Comparison of ENCODE assay signal across 26 cellular contexts in the genomic region with DNA sequence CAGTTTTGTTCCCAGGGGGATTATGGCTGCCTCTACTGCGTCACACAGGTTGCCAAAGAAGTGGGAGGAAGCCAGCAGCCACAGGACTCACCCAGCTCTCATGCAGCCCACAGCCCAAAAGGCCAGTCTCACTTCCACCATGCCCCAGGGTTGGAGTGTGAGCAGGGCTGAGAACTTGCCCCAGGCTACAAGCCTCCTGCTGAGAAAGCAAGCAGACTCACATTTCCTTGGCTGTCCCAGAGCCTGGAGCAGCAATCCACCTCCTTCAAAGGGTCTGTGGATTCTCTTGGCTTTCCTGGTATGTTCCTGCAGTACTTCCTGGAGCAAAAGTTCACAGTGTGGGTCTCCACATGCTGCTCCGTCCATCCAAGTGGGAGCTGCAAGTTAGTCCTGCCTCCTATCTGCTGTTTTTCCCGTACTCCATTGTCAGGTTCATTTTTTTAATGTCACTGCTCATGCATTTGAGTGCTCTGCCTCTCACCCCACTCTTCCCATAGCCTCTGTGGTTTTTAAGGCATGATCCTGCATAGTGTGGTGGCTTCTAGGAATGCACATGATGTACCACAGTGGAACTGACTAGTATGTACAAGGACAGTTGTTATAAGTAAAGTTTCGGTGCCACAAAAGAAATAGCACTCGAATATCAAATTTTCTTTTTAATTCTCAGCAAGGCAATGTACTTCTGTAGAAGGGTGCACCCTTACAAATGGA. TPM values are rescaled to one million over a fixed set of nuclear protein-coding genes. Genes with fewer than 3 reads are reported as not detected.
DNase-seq lines count a peak whose midpoint lies in the region; ATAC-seq and TF ChIP-seq lines count a peak whose summit lies in the region.
"Had no signal": no experiment of that assay in that cellular context is flagged by ENCODE, and none has a peak within 500 bp of the region (broad histone marks: within the 10 kb centered on the region; RNA-seq: fewer than 3 reads in every experiment).

No MANE protein-coding gene starts in this region.

- H3K36me3 ChIP-seq in SK-N-SH (replicated peaks in 1 of 2; ENCODE audit: control insufficient read depth in 1 of 2, insufficient read depth in 2 of 2, low read length in 1 of 2): no peaks in the 10 kb centered on the region
- H3K36me3 ChIP-seq: colonic mucosa, MG63, prostate gland, thoracic aorta had no signal

- TF ChIP-seq RAD21 in SK-N-SH (IDR thresholded peaks at IDR 0.05; ENCODE audit: low read length): no peak

- DNase-seq in ELF-1 (ENCODE audit: low read depth, low spot score): peak; percentile 69
- peak; percentile 29 for DNase-seq in NCI-H69 (lab: John Stamatoyannopoulos, UW)
- DNase-seq in choroid plexus epithelial cell (ENCODE audit: low read depth): peak; percentile 32
- peak; percentile 67 for DNase-seq in mesenteric fat pad (ENCODE audit: low spot score)
- DNase-seq in COLO829 (ENCODE audit: low spot score): no peak
- no peak for DNase-seq in SK-N-SH
- no peak for DNase-seq in nucleus accumbens (lab: John Stamatoyannopoulos, UW)
- DNase-seq: activated CD4-positive, alpha-beta T cell treated with anti-CD3 and anti-CD28 coated beads, Interleukin-2, amount 50 U/mL, for 48 hours; activated CD4-positive, CD25-positive, alpha-beta regulatory T cell; activated CD8-positive, alpha-beta memory T cell treated with anti-CD3 and anti-CD28 coated beads, Interleukin-2, amount 50 U/mL, for 48 hours; CD4-positive, alpha-beta T cell; colonic mucosa; effector memory CD8-positive, alpha-beta T cell; GF-D8; MG63; NCI-H1417 treated with DMSO at 0.1 percent for 48 hours; NCI-H524 treated with DMSO at 0.1 percent for 48 hours; small intestine; stimulated activated naive CD4-positive, alpha-beta T cell had no signal

- WGBS in SK-N-SH (ENCODE audit: low lambda C conversion rate): 4% methylated on average over 4 of the region's 5 CpGs

- no peak overlapping the region for H3K27ac ChIP-seq in SK-N-SH (ENCODE audit: low read depth in 2 of 2, low read length in 1 of 2)
- H3K27ac ChIP-seq: colonic mucosa, prostate gland, RWPE1, thoracic aorta had no signal

- no peaks in the 10 kb centered on the region for H3K9me3 ChIP-seq in SK-N-SH
- H3K9me3 ChIP-seq: colonic mucosa, prostate gland, thoracic aorta had no signal

- no peaks in the 10 kb centered on the region for H3K9me2 ChIP-seq in SK-N-SH

- CTCF ChIA-PET in SK-N-SH (lab: Yijun Ruan, JAX): interaction anchor here (1.2 kb wide), 1 partner anchor 10 kb away, joined by 3 read pairs; no protein-coding TSS in a partner anchor

- no peak overlapping the region for H3K4me2 ChIP-seq in SK-N-SH

- no peak for ATAC-seq in GM18498 (IDR thresholded peaks at IDR 0.05; ENCODE audit: unreplicated experiment)
- ATAC-seq: effector memory CD8-positive, alpha-beta T cell; esophagus mucosa; HepG2; SK-N-SH treated with all-trans-retinoic acid at 6 μM for 48 hours had no signal

- POLR2A ChIA-PET in SK-N-SH (lab: Yijun Ruan, JAX): no interaction called here

- H3F3A ChIP-seq in SK-N-SH (replicated peaks; ENCODE audit: insufficient read depth): no peaks in the 10 kb centered on the region

- H3K4me1 ChIP-seq in SK-N-SH (ENCODE audit: control insufficient read depth in 1 of 2, insufficient read depth in 2 of 2, low read depth in 1 of 2, low read length in 1 of 2): no peaks in the 10 kb centered on the region
- H3K4me1 ChIP-seq: colonic mucosa, prostate gland had no signal

- H3K9ac ChIP-seq in SK-N-SH: no peak overlapping the region

- no peak for TF ChIP-seq EP300 in SK-N-SH (IDR thresholded peaks at IDR 0.05; ENCODE audit: borderline replicate concordance in 1 of 2, low read depth in 1 of 2, low read length in 1 of 2)

- TF ChIP-seq CTCF in choroid plexus epithelial cell (conservative IDR thresholded peaks at IDR 0.05; ENCODE audit: low read depth, low read length) (no peak), SK-N-SH (IDR thresholded peaks at IDR 0.05) (no peak)

- H3K4me3 ChIP-seq in choroid plexus epithelial cell (ENCODE audit: low read depth, low read length) (no peak overlapping the region), SK-N-SH (ENCODE audit: low read depth in 2 of 2, low read length in 1 of 2) (no peak overlapping the region)
- H3K4me3 ChIP-seq: colonic mucosa, MG63, prostate gland, thoracic aorta had no signal

- no peaks in the 10 kb centered on the region for H3K27me3 ChIP-seq in SK-N-SH (ENCODE audit: insufficient read depth)
- H3K27me3 ChIP-seq: colonic mucosa, MG63 had no signal

- no peak overlapping the region for H2AFZ ChIP-seq in SK-N-SH (ENCODE audit: low read depth)

- no peaks in the 10 kb centered on the region for H3K79me2 ChIP-seq in SK-N-SH (ENCODE audit: insufficient read depth)

- no peaks in the 10 kb centered on the region for H4K20me1 ChIP-seq in SK-N-SH (ENCODE audit: insufficient read depth)

TF ChIP-seq in SK-N-SH, 30 proteins besides CTCF, POLR2A, EP300 and RAD21:
- TF ChIP-seq MEF2A (IDR thresholded peaks at IDR 0.05; ENCODE audit: borderline replicate concordance, low read depth): no peak
TF ChIP-seq in SK-N-SH: peak in this region for 0.

RNA-seq across cellular contexts. Expression of a gene that starts 56.2 kb away (rescaled TPM):
- total RNA-seq in mesenteric fat pad: 95.6 TPM
- polyA plus RNA-seq in SK-N-SH (2012; rRNA removed): 19.8 and 21.6 TPM in 2 replicates
- 16.6 and 20.0 TPM in 2 replicates for polyA plus RNA-seq in SK-N-SH (2012; cell fraction: cytosol; rRNA removed)
- polyA plus RNA-seq in SK-N-SH (2012; cell fraction: nucleus; rRNA removed): 83.5 and 99.5 TPM in 2 replicates

Comparison
In these comparisons a context has a peak if more than half of its experiments do, and no peak if none do; other contexts are left out.
1. DNase-seq: peak in ELF-1 (single experiment), NCI-H69 (single experiment), choroid plexus epithelial cell (single experiment) and mesenteric fat pad (single experiment); none in COLO829 (single experiment), SK-N-SH (single experiment) and nucleus accumbens (0 of 56).